28 cellular contexts compared by ENCODE assay signal in genomic region chr5:36630201-36630968, GRCh38. TPM values are rescaled to one million over a fixed set of nuclear protein-coding genes. Genes with fewer than 3 reads are reported as not detected.
DNase-seq lines count a peak whose midpoint lies in the region; ATAC-seq, FAIRE-seq and TF ChIP-seq lines count a peak whose summit lies in the region.
"Had no signal": no experiment of that assay in that cellular context is flagged by ENCODE, and none has a peak within 500 bp of the region (broad histone marks: within the 10 kb centered on the region; RNA-seq: fewer than 3 reads in every experiment).

No MANE protein-coding gene starts in this region.

- peak overlapping the region; percentile 57 for H3K27ac ChIP-seq in keratinocyte (ENCODE audit: control insufficient read depth, insufficient read depth, low read length)
- H3K27ac ChIP-seq in spleen: no peak overlapping the region
- H3K27ac ChIP-seq: cardiac muscle cell, ovary, SJCRH30, thyroid gland had no signal

- intact Hi-C loops in spleen (cut with DNase I; ENCODE audit: low total_unique reads): no loop called here
- intact Hi-C loops in left ventricle myocardium superior (cut with micrococcal nuclease): no loop called here

- FAIRE-seq in bronchial epithelial cell (lab: Jason Lieb, UNC) (no peak), keratinocyte (lab: Jason Lieb, UNC) (peak; percentile 95)

- H3K9ac ChIP-seq in keratinocyte (ENCODE audit: control insufficient read depth, extremely low read depth, insufficient read depth, low read length): no peak overlapping the region

- no peaks in the 10 kb centered on the region for H3K79me2 ChIP-seq in keratinocyte (ENCODE audit: control insufficient read depth, insufficient read depth, low read length)

- 56 to 84% (median 67%) methylated on average over 1 of the region's 1 CpG for WGBS in spleen, 5 donors

- H3K36me3 ChIP-seq in bronchial epithelial cell (ENCODE audit: control insufficient read depth, insufficient read depth, low read length) (no peaks in the 10 kb centered on the region), keratinocyte (ENCODE audit: control insufficient read depth in 2 of 2, extremely low read depth in 1 of 2, insufficient read depth in 2 of 2, low read length in 2 of 2) (peaks cover 0 to 8% of the 10 kb centered on the region in 2 experiments), spleen (no peaks in the 10 kb centered on the region)
- H3K36me3 ChIP-seq: ovary, SJCRH30, thyroid gland had no signal

- H3K27me3 ChIP-seq in bronchial epithelial cell (ENCODE audit: control insufficient read depth, insufficient read depth, low read length) (no peaks in the 10 kb centered on the region), keratinocyte (ENCODE audit: control insufficient read depth, extremely low read depth, insufficient read depth, low read length) (no peaks in the 10 kb centered on the region), spleen (replicated peaks in 1 of 7) (peaks cover 0 to 23% (median 0%) of the 10 kb centered on the region in 7 donors)
- H3K27me3 ChIP-seq: cardiac muscle cell, ovary, SJCRH30, thyroid gland had no signal

- no peak for TF ChIP-seq POLR2A in spleen (IDR thresholded peaks at IDR 0.05)

- ATAC-seq in HG03039 (IDR thresholded peaks at IDR 0.05; ENCODE audit: unreplicated experiment) (no peak), left ventricle myocardium superior (no peak)
- ATAC-seq: activated CD4-positive, alpha-beta T cell treated with anti-CD3 and anti-CD28 coated beads for 36 hours; activated CD8-positive, alpha-beta T cell treated with anti-CD3 and anti-CD28 coated beads, Interleukin-2, amount 10 ng/mL, durations not matched to agents 7 days and 5 days; HCT116 had no signal

- H3K4me3 ChIP-seq in bronchial epithelial cell (ENCODE audit: low read depth, low read length) (no peak overlapping the region), keratinocyte (ENCODE audit: control insufficient read depth in 2 of 3, extremely low read depth in 1 of 3, insufficient read depth in 2 of 3, low read depth in 1 of 3, low read length in 3 of 3) (no peak overlapping the region), spleen (no peak overlapping the region)
- H3K4me3 ChIP-seq: cardiac muscle cell, ovary, SJCRH30, thyroid gland had no signal

- H2AFZ ChIP-seq in keratinocyte (ENCODE audit: control insufficient read depth, low read length): peak overlapping the region; percentile 14

- H3K4me1 ChIP-seq in keratinocyte (ENCODE audit: control insufficient read depth, extremely low read depth, insufficient read depth, low read length): peaks cover 21% of the 10 kb centered on the region
- H3K4me1 ChIP-seq in spleen: no peaks in the 10 kb centered on the region
- H3K4me1 ChIP-seq: SJCRH30, thyroid gland had no signal

- DNase-seq in HCEC 1CT (peak; percentile 13), bronchial epithelial cell (ENCODE audit: low read depth) (peak; percentile 91), keratinocyte (ENCODE audit: low read depth, low spot score) (peak; percentile 46), spleen (no peak), DMS53 (lab: John Stamatoyannopoulos, UW) (no peak), left ventricle myocardium superior (no peak)
- DNase-seq: activated CD4-positive, alpha-beta T cell treated with anti-CD3 and anti-CD28 coated beads for 36 hours; activated CD8-positive, alpha-beta T cell treated with anti-CD3 and anti-CD28 coated beads, Interleukin-2, amount 10 ng/mL, durations not matched to agents 7 days and 5 days; activated naive CD4-positive, alpha-beta T cell treated with anti-CD3 and anti-CD28 coated beads, Interleukin-2, amount 50 U/mL, for 16 hours; amniotic stem cell; DMS79; GF-D8; hippocampal formation; NCI-H1436; NCI-H2081 treated with DMSO at 0.1 percent for 48 hours; NCI-H446 treated with DMSO at 0.1 percent for 48 hours; NCI-H774; nephron progenitor cell; ovary; SJCRH30; SW 1271; thyroid gland had no signal

- H3K9me1 ChIP-seq in keratinocyte (ENCODE audit: control insufficient read depth, extremely low read depth, insufficient read depth, low read length): peaks cover 2% of the 10 kb centered on the region

- no peaks in the 10 kb centered on the region for H4K20me1 ChIP-seq in keratinocyte (ENCODE audit: control insufficient read depth, extremely low read depth, insufficient read depth, low read length)

- H3K4me2 ChIP-seq in keratinocyte (ENCODE audit: control insufficient read depth, extremely low read depth, insufficient read depth, low read depth, low read length): peak overlapping the region; percentile 42

- dilution Hi-C loops in keratinocyte (cut with MboI; ENCODE audit: extremely low pct_ligation_motif_present, low sequenced_read_pairs): no loop called here

- TF ChIP-seq CTCF in bronchial epithelial cell (IDR thresholded peaks at IDR 0.05; ENCODE audit: insufficient read depth, low read length, severe bottlenecking) (no peak), keratinocyte (optimal IDR thresholded peaks at IDR 0.05 in 1 of 3, IDR thresholded peaks at IDR 0.05 in 1 of 3, conservative IDR thresholded peaks at IDR 0.05 in 1 of 3; ENCODE audit: extremely low read depth in 1 of 3, insufficient read depth in 2 of 3, low read length in 3 of 3) (no peak), spleen (IDR thresholded peaks at IDR 0.05 in 8 of 11, conservative IDR thresholded peaks at IDR 0.05 in 3 of 11) (no peak)

- no peaks in the 10 kb centered on the region for H3K9me3 ChIP-seq in keratinocyte (ENCODE audit: control insufficient read depth, low read depth, low read length)
- no peaks in the 10 kb centered on the region for H3K9me3 ChIP-seq in spleen
- H3K9me3 ChIP-seq: ovary, SJCRH30, thyroid gland had no signal

RNA-seq across cellular contexts. Expression of gene SLC1A3, which starts 24.0 kb away (rescaled TPM):
- total RNA-seq in bronchial epithelial cell (1.7 and 3.4 TPM in 2 replicates), spleen (10 to 100 TPM in 5 of 7 donors, 1 to 10 TPM in 2; 9.0 to 54.7 (median 43.3) TPM), left ventricle myocardium superior (105 TPM)
- polyA plus RNA-seq in keratinocyte (16.6 to 22.2 TPM (median 17.0 TPM) in 3 replicates), spleen (1 to 10 TPM; 1.5 to 9.2 (median 5.3) TPM)
- 6.1 TPM for polyA plus RNA-seq in keratinocyte (2011; ENCODE audit: low read depth)
- 4.7 and 7.4 TPM in 2 replicates for polyA plus RNA-seq in keratinocyte (2011; cell fraction: cytosol; rRNA removed)
- 21.0 and 24.3 TPM in 2 replicates for polyA plus RNA-seq in keratinocyte (2011; cell fraction: nucleus; rRNA removed)
- 8.6 and 16.3 TPM in 2 replicates for polyA plus RNA-seq in keratinocyte (2012; ENCODE audit: low replicate concordance)
- polyA minus RNA-seq in keratinocyte: 36.0 to 56.9 TPM (median 40.3 TPM) in 3 replicates
- 18.8 TPM for polyA minus RNA-seq in keratinocyte (2011; cell fraction: cytosol; rRNA and poly(A)+ RNA removed)
- polyA minus RNA-seq in keratinocyte (2011; cell fraction: nucleus; rRNA and poly(A)+ RNA removed): 51.1 and 73.7 TPM in 2 replicates
- total RNA-seq: activated CD8-positive, alpha-beta T cell treated with anti-CD3 and anti-CD28 coated beads, Interleukin-2, amount 10 ng/mL, durations not matched to agents 7 days and 5 days; activated T-helper 2 cell treated with anti-CD3 and anti-CD28 coated beads, Interferon-gamma antibody, Interleukin-2, Interleukin-4, amounts not matched to agents 10 μg/mL and 5 μg/mL and 100 μg/mL, durations not matched to agents 14 hours and 24 hours and 36 hours; lung microvascular endothelial cell had no signal
- polyA plus RNA-seq: IgD-negative memory B cell had no signal

Comparison
In these comparisons a context has a peak if more than half of its experiments do, and no peak if none do; other contexts are left out.
1. DNase-seq: peak in HCEC 1CT (single experiment), bronchial epithelial cell (single experiment) and keratinocyte (single experiment); none in spleen (single experiment), DMS53 (single experiment) and left ventricle myocardium superior (single experiment).